ENCODE assay signal across 10 cellular contexts in the genomic region with DNA sequence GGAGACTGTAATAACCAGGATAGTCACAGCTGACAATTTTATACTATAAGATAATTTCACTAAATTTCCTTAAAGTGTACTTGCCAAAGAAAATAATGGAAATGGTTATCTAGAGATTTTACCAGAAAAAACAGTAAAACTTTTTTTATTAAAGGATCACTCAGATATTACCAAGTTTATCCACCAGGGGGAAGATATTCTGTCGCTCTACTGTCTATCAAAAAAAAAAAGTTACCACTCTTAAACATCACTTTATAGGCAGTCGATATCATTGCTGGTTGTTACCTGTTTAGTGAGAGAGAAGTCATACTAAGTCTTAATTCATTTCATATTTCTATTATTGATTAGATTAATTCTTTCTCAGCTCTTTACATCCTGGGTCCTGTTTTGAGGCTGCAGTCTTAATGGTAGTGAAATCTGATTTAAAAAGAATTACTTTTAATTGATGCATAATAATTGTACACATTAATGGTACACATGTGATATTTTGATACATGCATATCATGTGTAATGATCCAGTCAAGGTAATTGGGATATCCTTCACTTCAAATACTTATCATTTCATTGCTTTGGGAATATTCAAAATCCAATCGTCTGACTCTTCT. TPM values are rescaled to one million over a fixed set of nuclear protein-coding genes. Genes with fewer than 3 reads are reported as not detected.
DNase-seq lines count a peak whose midpoint lies in the region; ATAC-seq and TF ChIP-seq lines count a peak whose summit lies in the region.
"Had no signal": no experiment of that assay in that cellular context is flagged by ENCODE, and none has a peak within 500 bp of the region (broad histone marks: within the 10 kb centered on the region; RNA-seq: fewer than 3 reads in every experiment).

No MANE protein-coding gene starts in this region.

- ATAC-seq in left ventricle myocardium superior (no peak), Panc1 (no peak), upper lobe of right lung (no peak), sciatic nerve (no peak)

- no peak overlapping the region for H3K4me2 ChIP-seq in fibroblast of lung (ENCODE audit: extremely low read depth, insufficient read depth, low read length)

- CTCF ChIA-PET in Panc1 (lab: Charles Lee): no interaction called here

- no peak overlapping the region for H3K27ac ChIP-seq in right atrium auricular region
- no peak overlapping the region for H3K27ac ChIP-seq in Panc1 (ENCODE audit: low read length)
- H3K27ac ChIP-seq in fibroblast of lung (ENCODE audit: insufficient read depth, low read length): no peak overlapping the region
- H3K27ac ChIP-seq in upper lobe of right lung: no peak overlapping the region

- intact Hi-C loops in left ventricle myocardium superior (cut with micrococcal nuclease) (no loop called here), Panc1 (cut with micrococcal nuclease; ENCODE audit: unreplicated experiment) (loop anchor here (5.0 kb wide), 1 partner anchor 720 kb away; no protein-coding TSS in a partner anchor), upper lobe of right lung (cut with DNase I) (no loop called here), sciatic nerve (cut with DNase I) (no loop called here)

- H3K36me3 ChIP-seq in right atrium auricular region (no peaks in the 10 kb centered on the region), Panc1 (ENCODE audit: control insufficient read depth, insufficient read depth, low read length) (no peaks in the 10 kb centered on the region), fibroblast of lung (ENCODE audit: control insufficient read depth, insufficient read depth, low read length) (no peaks in the 10 kb centered on the region), upper lobe of right lung (no peaks in the 10 kb centered on the region)

- no peak overlapping the region for H2AFZ ChIP-seq in fibroblast of lung (ENCODE audit: low read length)

- in situ Hi-C loops in Panc1 (cut with HindIII; ENCODE audit: low pct_unique_long_range_greater_than_20kb, low sequenced_read_pairs): no loop called here

- DNase-seq in right atrium auricular region (ENCODE audit: low spot score) (no peak), left ventricle myocardium superior (no peak), Panc1 (ENCODE audit: low read depth, low spot score) (no peak), fibroblast of lung (ENCODE audit: low read depth in 2 of 2) (no peak), upper lobe of right lung (no peak), NCI-H524 treated with DMSO at 0.1 percent for 48 hours (lab: John Stamatoyannopoulos, UW) (no peak), epidermal melanocyte (ENCODE audit: insufficient read length, low spot score) (no peak), sciatic nerve (ENCODE audit: low spot score) (no peak)
- DNase-seq: midbrain; stimulated activated CD8-positive, alpha-beta memory T cell treated with anti-CD3 and anti-CD28 coated beads, Interleukin-4, amount 100 ng/mL, for 48 hours had no signal

- H3K9me3 ChIP-seq in right atrium auricular region (no peaks in the 10 kb centered on the region), Panc1 (ENCODE audit: control insufficient read depth, insufficient read depth, low read depth, low read length) (no peaks in the 10 kb centered on the region), fibroblast of lung (ENCODE audit: control insufficient read depth, insufficient read depth, low read depth, low read length) (no peaks in the 10 kb centered on the region), upper lobe of right lung (no peaks in the 10 kb centered on the region)

- BruUV-seq in Panc1 (replicated peaks; lab: Mats Ljungman, UMichigan): no TSS peak

- H3K4me1 ChIP-seq in right atrium auricular region: no peaks in the 10 kb centered on the region
- no peaks in the 10 kb centered on the region for H3K4me1 ChIP-seq in Panc1 (ENCODE audit: control insufficient read depth, insufficient read depth, low read length)
- H3K4me1 ChIP-seq in fibroblast of lung (ENCODE audit: control insufficient read depth, extremely low read depth, insufficient read depth, low read length): peaks cover 5% of the 10 kb centered on the region
- H3K4me1 ChIP-seq in upper lobe of right lung: no peaks in the 10 kb centered on the region

- no peaks in the 10 kb centered on the region for H3K79me2 ChIP-seq in fibroblast of lung (ENCODE audit: control insufficient read depth, insufficient read depth, low read length)

- H3K27me3 ChIP-seq in right atrium auricular region (no peaks in the 10 kb centered on the region), Panc1 (ENCODE audit: control insufficient read depth, insufficient read depth, low read length) (no peaks in the 10 kb centered on the region), fibroblast of lung (ENCODE audit: control insufficient read depth, insufficient read depth, low read length) (no peaks in the 10 kb centered on the region), upper lobe of right lung (no peaks in the 10 kb centered on the region)

- no peak overlapping the region for H3K4me3 ChIP-seq in right atrium auricular region
- no peak overlapping the region for H3K4me3 ChIP-seq in Panc1 (ENCODE audit: low read depth in 2 of 2, low read length in 2 of 2)
- no peak overlapping the region for H3K4me3 ChIP-seq in fibroblast of lung (replicated peaks in 1 of 4; ENCODE audit: control extremely low read depth in 1 of 4, insufficient read depth in 1 of 4, low read depth in 3 of 4, low read length in 4 of 4)
- no peak overlapping the region for H3K4me3 ChIP-seq in upper lobe of right lung

- H4K20me1 ChIP-seq in fibroblast of lung (ENCODE audit: control insufficient read depth, extremely low read depth, insufficient read depth, low read length): no peaks in the 10 kb centered on the region

- TF ChIP-seq CTCF in right atrium auricular region (IDR thresholded peaks at IDR 0.05): peak; percentile 27 to 56
- TF ChIP-seq CTCF in Panc1 (IDR thresholded peaks at IDR 0.05): peak; percentile 61; the same call in 1 of the 2 replicates
- TF ChIP-seq CTCF in fibroblast of lung (conservative IDR thresholded peaks at IDR 0.05 in 1 of 2, IDR thresholded peaks at IDR 0.05 in 1 of 2; ENCODE audit: low read depth in 1 of 2, low read length in 2 of 2): peak; percentile 14 to 49
- TF ChIP-seq CTCF in upper lobe of right lung (IDR thresholded peaks at IDR 0.05): peak; percentile 47

- H3K9ac ChIP-seq in fibroblast of lung (ENCODE audit: insufficient read depth, low read length): no peak overlapping the region

- POLR2A ChIA-PET in Panc1 (lab: Charles Lee): no interaction called here

RNA-seq across cellular contexts. Expression of a gene that starts 18.9 kb away (rescaled TPM):
- total RNA-seq in right atrium auricular region (1 to 10 TPM; 1.8 to 3.1 TPM), left ventricle myocardium superior (4.3 TPM), Panc1 (2021; ENCODE audit: unreplicated experiment) (4.2 TPM), fibroblast of lung (5.6 and 6.4 TPM in 2 replicates), upper lobe of right lung (6.3 TPM), sciatic nerve (24.2 TPM)
- polyA plus RNA-seq in Panc1 (2012; ENCODE audit: insufficient read length): 2.0 TPM
- polyA plus RNA-seq in fibroblast of lung: 3.6 and 6.7 TPM in 2 replicates
- polyA plus RNA-seq in fibroblast of lung (2012): 3.2 and 6.9 TPM in 2 replicates
- 3.4 and 9.7 TPM in 2 replicates for polyA minus RNA-seq in fibroblast of lung (ENCODE audit: low replicate concordance)
